Comparison of ENCODE assay signal across 21 cellular contexts in genomic region chr17:9206160-9206988, GRCh38.
DNase-seq lines count a peak whose midpoint lies in the region; ATAC-seq and TF ChIP-seq lines count a peak whose summit lies in the region.
"Had no signal": no experiment of that assay in that cellular context is flagged by ENCODE, and none has a peak within 500 bp of the region (broad histone marks: within the 10 kb centered on the region; RNA-seq: fewer than 3 reads in every experiment).

No MANE protein-coding gene starts in this region.

- H3K4me3 ChIP-seq in PC-3 (ENCODE audit: low read length) (peak overlapping the region; percentile 5; the same call in 1 of the 2 replicates), esophagus squamous epithelium (no peak overlapping the region), neural progenitor cell (no peak overlapping the region), transverse colon (peak overlapping the region in 1 of 4 donors; percentile 20)
- no peak overlapping the region for H3K4me3 ChIP-seq in CD4-positive, alpha-beta memory T cell (ENCODE audit: low read length in 2 of 2)
- H3K4me3 ChIP-seq: dorsolateral prefrontal cortex, HAP-1 had no signal

- H3K27ac Mint-ChIP-seq in neural progenitor cell = no peak overlapping the region
- no peak overlapping the region for H3K27ac Mint-ChIP-seq in CD4-positive, alpha-beta memory T cell
- H3K27ac Mint-ChIP-seq: B cell, mesothelial cell of epicardium had no signal

- H3K9me2 ChIP-seq in PC-3 (replicated peaks; ENCODE audit: low read length) = no peaks in the 10 kb centered on the region

- peaks cover 12% of the 10 kb centered on the region for H3K9me3 Mint-ChIP-seq in neural progenitor cell
- H3K9me3 Mint-ChIP-seq in CD4-positive, alpha-beta memory T cell = no peaks in the 10 kb centered on the region
- H3K9me3 Mint-ChIP-seq: activated naive CD4-positive, alpha-beta T cell treated with anti-CD3 and anti-CD28 coated beads, Interleukin-2, amount 50 U/mL, for 24 hours; mesothelial cell of epicardium had no signal

- H3K4me2 ChIP-seq in PC-3 (ENCODE audit: low read length) = peak overlapping the region; percentile 58
- peak overlapping the region; percentile 56 for H3K4me2 ChIP-seq in neural progenitor cell

- in situ Hi-C loops in transverse colon (cut with MboI; ENCODE audit: low pct_ligation_motif_present in 1 of 4, low pct_unique_long_range_greater_than_20kb in 1 of 4, low sequenced_read_pairs in 3 of 4) = no loop called here

- H2AFZ ChIP-seq in PC-3 (ENCODE audit: low read length) (peak overlapping the region; percentile 24; the same call in 1 of the 2 replicates), neural progenitor cell (replicated peaks) (no peak overlapping the region)

- 0 out of 2 replicates have a peak, but pooled peaks cover 3% of the 10 kb centered on the region for H3K27me3 ChIP-seq in PC-3 (ENCODE audit: low read length)
- H3K27me3 ChIP-seq in esophagus squamous epithelium = no peaks in the 10 kb centered on the region
- peaks cover 78% of the 10 kb centered on the region for H3K27me3 ChIP-seq in neural progenitor cell
- no peaks in the 10 kb centered on the region for H3K27me3 ChIP-seq in transverse colon
- H3K27me3 ChIP-seq in CD4-positive, alpha-beta memory T cell (ENCODE audit: insufficient read depth, low read length) = no peaks in the 10 kb centered on the region
- H3K27me3 ChIP-seq: neutrophil had no signal

- no peaks in the 10 kb centered on the region for H3K79me2 ChIP-seq in PC-3 (ENCODE audit: low read length)
- no peaks in the 10 kb centered on the region for H3K79me2 ChIP-seq in neural progenitor cell (ENCODE audit: low read depth)

- H3K36me3 ChIP-seq in PC-3 (ENCODE audit: low read depth, low read length) (no peaks in the 10 kb centered on the region), esophagus squamous epithelium (peaks cover 0 to 15% (median 0%) of the 10 kb centered on the region in 3 donors), neural progenitor cell (no peaks in the 10 kb centered on the region), transverse colon (no peaks in the 10 kb centered on the region)
- H3K36me3 ChIP-seq in CD4-positive, alpha-beta memory T cell (ENCODE audit: insufficient read depth, low read length) = no peaks in the 10 kb centered on the region
- H3K36me3 ChIP-seq: HAP-1, neutrophil had no signal

- no peak for ATAC-seq in PC-3
- ATAC-seq: Panc1 had no signal

- H3F3A ChIP-seq in PC-3 (ENCODE audit: low read length, unreplicated experiment) (no peaks in the 10 kb centered on the region), neural progenitor cell (ENCODE audit: low read depth) (peaks cover 11% of the 10 kb centered on the region)

- H3K27ac ChIP-seq in PC-3 (ENCODE audit: low read length) = no peak overlapping the region
- peak overlapping the region; percentile 5 to 64 (median 42) for H3K27ac ChIP-seq in esophagus squamous epithelium
- H3K27ac ChIP-seq in neural progenitor cell = no peak overlapping the region
- peak overlapping the region; percentile 61 to 78 (median 70) for H3K27ac ChIP-seq in transverse colon
- no peak overlapping the region for H3K27ac ChIP-seq in CD4-positive, alpha-beta memory T cell (ENCODE audit: low read depth, low read length)
- H3K27ac ChIP-seq: dorsolateral prefrontal cortex, neutrophil had no signal

- peak overlapping the region; percentile 30 for H3K4me3 Mint-ChIP-seq in neural progenitor cell
- no peak overlapping the region for H3K4me3 Mint-ChIP-seq in CD4-positive, alpha-beta memory T cell
- H3K4me3 Mint-ChIP-seq: activated naive CD4-positive, alpha-beta T cell treated with anti-CD3 and anti-CD28 coated beads, Interleukin-2, amount 50 U/mL, for 24 hours; B cell; mesothelial cell of epicardium had no signal

- CTCF ChIA-PET in PC-3 (lab: Charles Lee) = no interaction called here
- CTCF ChIA-PET in CD4-positive, alpha-beta memory T cell (lab: Charles Lee; ENCODE audit: partially characterized antibody) = no interaction called here

- WGBS in esophagus squamous epithelium, 2 donors = 63 to 75% methylated on average over 8 to 11 of the region's 14 CpGs
- WGBS in transverse colon (ENCODE audit: low coverage in 1 of 2), 2 donors = 8 to 51% methylated on average over 4 to 11 of the region's 14 CpGs

- intact Hi-C loops in PC-3 (cut with micrococcal nuclease) (no loop called here), esophagus squamous epithelium (cut with DNase I) (no loop called here), transverse colon (cut with DNase I; ENCODE audit: low total_unique reads) (no loop called here)
- intact Hi-C loops in CD4-positive, alpha-beta memory T cell (cut with micrococcal nuclease) = no loop called here

- DNase-seq in PC-3 (no peak), esophagus squamous epithelium (lab: John Stamatoyannopoulos, UW) (no peak), neural progenitor cell (ENCODE audit: low spot score) (peak; percentile 55), transverse colon (no peak), DMS 273 (lab: John Stamatoyannopoulos, UW; ENCODE audit: unreplicated experiment) (no peak), NCI-H1694 treated with DMSO at 0.1 percent for 48 hours (lab: John Stamatoyannopoulos, UW) (no peak), pons (ENCODE audit: low spot score) (no peak)
- DNase-seq in CD4-positive, alpha-beta memory T cell = no peak
- DNase-seq: activated CD4-positive, alpha-beta T cell treated with anti-CD3 and anti-CD28 coated beads, Interleukin-2, amount 50 U/mL, for 4 hours; activated T-cell treated with anti-CD3 and anti-CD28 coated beads, Interleukin-2, amount 50 U/mL, for 1 hour; DMS153; dorsolateral prefrontal cortex; hippocampal formation; NCI-H1105; NCI-H2171 had no signal

- TF ChIP-seq POLR2A in esophagus squamous epithelium (IDR thresholded peaks at IDR 0.05) (no peak), transverse colon (IDR thresholded peaks at IDR 0.05) (no peak)

- H4K20me1 ChIP-seq in PC-3 (ENCODE audit: low read length) (no peaks in the 10 kb centered on the region), neural progenitor cell (ENCODE audit: low read depth) (peaks cover 27% of the 10 kb centered on the region)

- TF ChIP-seq EP300 in transverse colon (IDR thresholded peaks at IDR 0.05; ENCODE audit: low read depth) = no peak

- no peaks in the 10 kb centered on the region for H3K9me3 ChIP-seq in PC-3 (ENCODE audit: low read length)
- H3K9me3 ChIP-seq in esophagus squamous epithelium = no peaks in the 10 kb centered on the region
- H3K9me3 ChIP-seq in neural progenitor cell (ENCODE audit: low read depth) = no peaks in the 10 kb centered on the region
- no peaks in the 10 kb centered on the region for H3K9me3 ChIP-seq in transverse colon
- H3K9me3 ChIP-seq in CD4-positive, alpha-beta memory T cell (ENCODE audit: control insufficient read depth in 1 of 2, low read length in 2 of 2) = no peaks in the 10 kb centered on the region
- H3K9me3 ChIP-seq: HAP-1, neutrophil had no signal

- peaks cover 44% of the 10 kb centered on the region for H3K27me3 Mint-ChIP-seq in neural progenitor cell (ENCODE audit: insufficient read depth, low read depth)
- peaks cover 0 to 1% of the 10 kb centered on the region in 2 donors for H3K27me3 Mint-ChIP-seq in CD4-positive, alpha-beta memory T cell
- H3K27me3 Mint-ChIP-seq: activated naive CD4-positive, alpha-beta T cell treated with anti-CD3 and anti-CD28 coated beads, Interleukin-2, amount 50 U/mL, for 24 hours; B cell had no signal

- POLR2A ChIA-PET in PC-3 (lab: Charles Lee; ENCODE audit: unreplicated experiment) = no interaction called here
- POLR2A ChIA-PET in CD4-positive, alpha-beta memory T cell (lab: Charles Lee; ENCODE audit: partially characterized antibody) = no interaction called here

- no peaks in the 10 kb centered on the region; the same call in 1 of the 2 replicates for H3K4me1 ChIP-seq in PC-3 (ENCODE audit: insufficient read depth, low read length)
- H3K4me1 ChIP-seq in esophagus squamous epithelium = peaks cover 7 to 28% (median 14%) of the 10 kb centered on the region in 3 donors
- H3K4me1 ChIP-seq in neural progenitor cell = peaks cover 16% of the 10 kb centered on the region
- H3K4me1 ChIP-seq in transverse colon = peaks cover 6 to 20% (median 13%) of the 10 kb centered on the region in 4 donors
- H3K4me1 ChIP-seq in CD4-positive, alpha-beta memory T cell (ENCODE audit: insufficient read depth, low read length) = no peaks in the 10 kb centered on the region
- H3K4me1 ChIP-seq: HAP-1 had no signal

- no TSS peak for BruUV-seq in PC-3 (replicated peaks; lab: Mats Ljungman, UMichigan)

- peaks cover 17% of the 10 kb centered on the region for H3K4me1 Mint-ChIP-seq in neural progenitor cell
- peaks cover 0 to 4% (median under 1%) of the 10 kb centered on the region in 4 donors for H3K4me1 Mint-ChIP-seq in CD4-positive, alpha-beta memory T cell
- H3K4me1 Mint-ChIP-seq: activated naive CD4-positive, alpha-beta T cell treated with anti-CD3 and anti-CD28 coated beads, Interleukin-2, amount 50 U/mL, for 24 hours; mesothelial cell of epicardium had no signal

- no peaks in the 10 kb centered on the region for H3K36me3 Mint-ChIP-seq in neural progenitor cell
- H3K36me3 Mint-ChIP-seq in CD4-positive, alpha-beta memory T cell = no peaks in the 10 kb centered on the region
- H3K36me3 Mint-ChIP-seq: activated naive CD4-positive, alpha-beta T cell treated with anti-CD3 and anti-CD28 coated beads, Interleukin-2, amount 50 U/mL, for 24 hours; mesothelial cell of epicardium had no signal

- TF ChIP-seq CTCF in PC-3 (conservative IDR thresholded peaks at IDR 0.05; ENCODE audit: low read depth, low read length) (no peak), esophagus squamous epithelium (IDR thresholded peaks at IDR 0.05) (no peak), neural progenitor cell (IDR thresholded peaks at IDR 0.05) (no peak), transverse colon (IDR thresholded peaks at IDR 0.05) (no peak)

- H3K9ac ChIP-seq in PC-3 (ENCODE audit: low read length) = no peak overlapping the region
- no peak overlapping the region for H3K9ac ChIP-seq in neural progenitor cell

Comparison
In these comparisons a context has a peak if more than half of its experiments do, and no peak if none do; other contexts are left out.
1. H3K27ac ChIP-seq: peak in esophagus squamous epithelium (4 of 4) and transverse colon (4 of 4); none in PC-3 (single experiment), neural progenitor cell (single experiment) and CD4-positive, alpha-beta memory T cell (single experiment).